Comparison of ENCODE assay signal across 1 cellular context in genomic region chr11:113376156-113376555, GRCh38.
TF ChIP-seq lines count a peak whose summit lies in the region.

No MANE protein-coding gene starts in this region.

TF ChIP-seq in HepG2, 621 proteins besides CTCF, POLR2A, EP300 and RAD21 (continued from another document):
- TF ChIP-seq HNF1A (IDR thresholded peaks at IDR 0.05; ENCODE audit: low read depth) (no peak), HNF1A (CRISPR knock-in tag; IDR thresholded peaks at IDR 0.05; ENCODE audit: borderline replicate concordance) (no peak), STAT5B (CRISPR knock-in tag; IDR thresholded peaks at IDR 0.05) (no peak), SP2 (CRISPR knock-in tag; IDR thresholded peaks at IDR 0.05) (no peak), ZNF781 (CRISPR knock-in tag; IDR thresholded peaks at IDR 0.05; ENCODE audit: borderline replicate concordance, not compliant biosample characterization) (no peak), SKI (IDR thresholded peaks at IDR 0.05; ENCODE audit: partially characterized antibody) (no peak), CEBPB (IDR thresholded peaks at IDR 0.05; ENCODE audit: borderline replicate concordance, low read depth, low read length) (no peak), ATF7 (IDR thresholded peaks at IDR 0.05) (no peak), ATF7 (CRISPR knock-in tag; IDR thresholded peaks at IDR 0.05) (no peak), NCOR1 (IDR thresholded peaks at IDR 0.05; ENCODE audit: borderline replicate concordance, low read length) (no peak), THAP11 (CRISPR knock-in tag; IDR thresholded peaks at IDR 0.05) (no peak)
